Comparison of ENCODE assay signal across 8 cellular contexts in the genomic region with DNA sequence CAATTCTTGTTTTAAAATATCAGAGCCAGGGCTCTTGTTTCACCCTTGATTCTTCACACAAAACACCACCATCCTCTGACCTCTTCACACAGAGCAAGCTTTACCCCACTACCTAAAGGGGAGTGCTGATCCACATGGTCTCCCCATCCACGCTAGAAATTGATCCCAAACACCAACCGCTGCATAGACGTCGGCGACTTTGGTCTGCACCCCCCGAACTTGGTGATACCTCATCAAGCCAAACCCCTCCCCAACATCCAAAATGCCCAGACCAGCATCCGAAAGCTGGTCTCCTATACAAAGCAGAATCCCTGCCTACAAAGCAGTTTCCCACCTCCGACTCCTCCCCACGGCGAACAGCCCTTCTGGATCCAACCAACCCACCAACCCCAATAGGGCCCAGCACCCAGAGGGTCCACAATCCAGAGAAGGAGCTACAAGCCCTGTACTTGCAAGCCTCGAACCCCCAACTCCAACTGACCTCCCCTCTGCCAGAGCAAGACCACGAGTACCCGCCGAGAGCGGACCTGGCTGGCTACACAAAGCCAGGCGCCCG. TPM values are rescaled to one million over a fixed set of nuclear protein-coding genes. Genes with fewer than 3 reads are reported as not detected.
DNase-seq lines count a peak whose midpoint lies in the region; ATAC-seq and TF ChIP-seq lines count a peak whose summit lies in the region.

No MANE protein-coding gene starts in this region.

- H3K4me3 ChIP-seq in ACC112 (ENCODE audit: low read depth, low read length) (peak overlapping the region; percentile 93), body of pancreas (peak overlapping the region; percentile 73 to 89), mesodermal cell (ENCODE audit: extremely low read depth, insufficient read depth, low read length, poor library complexity, severe bottlenecking) (peak overlapping the region; percentile 95)

- TF ChIP-seq CTCF in body of pancreas (IDR thresholded peaks at IDR 0.05) (no peak), GM10266 (IDR thresholded peaks at IDR 0.05; ENCODE audit: control insufficient read depth, insufficient read depth, low read depth, missing control alignments) (no peak)

- peaks cover 0 to 19% (median 0%) of the 10 kb centered on the region in 3 donors for H3K9me3 ChIP-seq in body of pancreas
- peaks cover 43% of the 10 kb centered on the region for H3K9me3 ChIP-seq in mesodermal cell (ENCODE audit: control insufficient read depth, low read length)

- no peaks in the 10 kb centered on the region for H3K4me1 ChIP-seq in ACC112 (ENCODE audit: control insufficient read depth, insufficient read depth, low read length, unreplicated experiment)
- peaks cover 17% of the 10 kb centered on the region for H3K4me1 ChIP-seq in body of pancreas
- H3K4me1 ChIP-seq in mesodermal cell (ENCODE audit: control insufficient read depth, insufficient read depth, low read length, poor library complexity, severe bottlenecking): no peaks in the 10 kb centered on the region

- H3K27ac ChIP-seq in ACC112 (ENCODE audit: low read depth, low read length) (peak overlapping the region; percentile 83; the same call in 1 of the 2 replicates), body of pancreas (peak overlapping the region in 3 of 4 donors; percentile 85 to 94 (median 89)), mesodermal cell (ENCODE audit: low read depth, low read length, severe bottlenecking) (peak overlapping the region; percentile 89)

- 8 to 14% methylated on average over 10 to 17 of the region's 17 CpGs for WGBS in body of pancreas, 2 donors
- WGBS in mesodermal cell (ENCODE audit: insufficient coverage in 2 of 2), 2 experiments: 0 to 8% methylated on average over 1 to 16 of the region's 17 CpGs

- H3K27me3 ChIP-seq in ACC112 (ENCODE audit: insufficient read depth, low read length): no peaks in the 10 kb centered on the region
- no peaks in the 10 kb centered on the region for H3K27me3 ChIP-seq in body of pancreas

- TF ChIP-seq POLR2A in body of pancreas (IDR thresholded peaks at IDR 0.05): no peak

- intact Hi-C loops in body of pancreas (cut with DNase I): no loop called here

- ATAC-seq in HG03108 (IDR thresholded peaks at IDR 0.05; ENCODE audit: unreplicated experiment) (peak; percentile 1), body of pancreas (no peak), HG03095 (IDR thresholded peaks at IDR 0.05; ENCODE audit: unreplicated experiment) (no peak), GM19452 (IDR thresholded peaks at IDR 0.05; ENCODE audit: unreplicated experiment) (no peak)

- H3K79me2 ChIP-seq in ACC112 (ENCODE audit: control insufficient read depth, insufficient read depth, low read length, unreplicated experiment): peaks cover 25% of the 10 kb centered on the region

- H3K36me3 ChIP-seq in ACC112 (ENCODE audit: insufficient read depth, low read length) (peaks cover 36% of the 10 kb centered on the region), body of pancreas (replicated peaks in 1 of 2; ENCODE audit: insufficient read depth in 1 of 2, low read depth in 2 of 2) (no peaks in the 10 kb centered on the region), mesodermal cell (ENCODE audit: control insufficient read depth, insufficient read depth, low read length) (peaks cover 50% of the 10 kb centered on the region)

- peak overlapping the region; percentile 76 for H2AFZ ChIP-seq in ACC112 (ENCODE audit: low read length, unreplicated experiment)

- DNase-seq in body of pancreas (no peak), GM10266 (ENCODE audit: extremely low spot score) (no peak), NCI-H1092 (lab: John Stamatoyannopoulos, UW) (no peak)

RNA-seq across cellular contexts. Expression of a gene that starts 25.8 kb away (rescaled TPM):
- 10 to 100 TPM; 26.5 to 29.3 TPM for total RNA-seq in body of pancreas
- 27.2 TPM for polyA plus RNA-seq in mesodermal cell (2013, experiment 1 of 2)
- 28.4 TPM for polyA plus RNA-seq in mesodermal cell (2013, experiment 2 of 2)

RNA-seq across cellular contexts. Expression of a gene that starts 48.4 kb away (rescaled TPM):
- total RNA-seq in body of pancreas: 10 to 100 TPM in 1 of 2 donors, not detected in 1; 16.5 TPM
- not detected for polyA plus RNA-seq in mesodermal cell (2013, experiment 1 of 2)
- polyA plus RNA-seq in mesodermal cell (2013, experiment 2 of 2): not detected
